In genomic region chr1:205749826-205750682, GRCh38 we compare ENCODE assay signal across 8 cellular contexts. TPM values are rescaled to one million over a fixed set of nuclear protein-coding genes. Genes with fewer than 3 reads are reported as not detected.
DNase-seq lines count a peak whose midpoint lies in the region; ATAC-seq and TF ChIP-seq lines count a peak whose summit lies in the region.

TSS of gene NUCKS1 (minus strand) at chr1:205750182. CDS start at chr1:205749973, 209 bp downstream.

- H3K36me3 ChIP-seq in PC-3 (ENCODE audit: low read depth, low read length) (peaks cover 17% of the 10 kb centered on the region; the same call in 1 of the 2 replicates), mucosa of descending colon (ENCODE audit: low read depth) (no peaks in the 10 kb centered on the region)

- CTCF ChIA-PET in PC-3 (lab: Charles Lee), result no interaction called here

- H3K79me2 ChIP-seq in PC-3 (ENCODE audit: low read length), result peaks cover 48% of the 10 kb centered on the region

- no peak for TF ChIP-seq RAD21 in Ishikawa (IDR thresholded peaks at IDR 0.05; ENCODE audit: low read depth)

- no peaks in the 10 kb centered on the region for H3F3A ChIP-seq in PC-3 (ENCODE audit: low read length, unreplicated experiment)

- H4K20me1 ChIP-seq in PC-3 (ENCODE audit: low read length), result peaks cover 41% of the 10 kb centered on the region

- TF ChIP-seq CTCF in PC-3 (conservative IDR thresholded peaks at IDR 0.05; ENCODE audit: low read depth, low read length) (no peak), mucosa of descending colon (IDR thresholded peaks at IDR 0.05) (no peak)

- H3K9ac ChIP-seq in PC-3 (ENCODE audit: low read length), result peak within 1 kb of the TSS; percentile 93

- H2AFZ ChIP-seq in PC-3 (ENCODE audit: low read length), result peak within 1 kb of the TSS; percentile 97

- POLR2A ChIA-PET in PC-3 (lab: Charles Lee; ENCODE audit: unreplicated experiment), result no interaction called here

- intact Hi-C loops in PC-3 (cut with micrococcal nuclease) (loop anchor here (1.0 to 5.0 kb wide), 2 partner anchors 38 to 63 kb away; partner anchors contain the start of gene SLC41A1), mucosa of descending colon (cut with DNase I, micrococcal nuclease) (no loop called here)

- peak within 1 kb of the TSS; percentile 91 for H3K4me2 ChIP-seq in PC-3 (ENCODE audit: low read length)

- no peaks in the 10 kb centered on the region for H3K27me3 ChIP-seq in PC-3 (ENCODE audit: low read length)

- peak within 1 kb of the TSS; percentile 86 for H3K4me3 ChIP-seq in PC-3 (ENCODE audit: low read length)
- H3K4me3 ChIP-seq in mucosa of descending colon, result peak within 1 kb of the TSS; percentile 65

- no TSS peak for BruUV-seq in PC-3 (replicated peaks; lab: Mats Ljungman, UMichigan)

- H3K4me1 ChIP-seq in PC-3 (ENCODE audit: insufficient read depth, low read length) (peaks cover 25% of the 10 kb centered on the region), mucosa of descending colon (ENCODE audit: low read depth) (peaks cover 17% of the 10 kb centered on the region)

- peak; percentile 60; the same call in 1 of the 2 replicates for TF ChIP-seq EP300 in Ishikawa (IDR thresholded peaks at IDR 0.05; ENCODE audit: borderline replicate concordance)

- H3K27ac ChIP-seq in PC-3 (ENCODE audit: low read length) (peak within 1 kb of the TSS; percentile 81), epithelial cell of prostate (peak within 1 kb of the TSS; percentile 89)

- ATAC-seq in GM21576 (IDR thresholded peaks at IDR 0.05; ENCODE audit: unreplicated experiment), result peak; percentile 73
- ATAC-seq in PC-3, result peak; percentile 78
- peak; percentile 86 for ATAC-seq in mucosa of descending colon

- H3K9me2 ChIP-seq in PC-3 (replicated peaks; ENCODE audit: low read length), result no peaks in the 10 kb centered on the region

- peak; percentile 97 for DNase-seq in DMS114 treated with DMSO at 0.1 percent for 48 hours (lab: John Stamatoyannopoulos, UW; ENCODE audit: unreplicated experiment)
- peak; percentile 99 for DNase-seq in PC-3
- DNase-seq in activated T-cell treated with anti-CD3 and anti-CD28 coated beads for 48 hours (ENCODE audit: low read depth), result peak; percentile 93
- peak; percentile 95 for DNase-seq in epithelial cell of prostate (ENCODE audit: low read depth, low spot score)
- peak; percentile 96 to 99 (median 98) for DNase-seq in mucosa of descending colon
- peak; percentile 94 for DNase-seq in stimulated activated CD8-positive, alpha-beta memory T cell treated with anti-CD3 and anti-CD28 coated beads, Interleukin-4, amount 100 ng/mL, for 24 hours (ENCODE audit: low read depth)

- H3K9me3 ChIP-seq in PC-3 (ENCODE audit: low read length) (no peaks in the 10 kb centered on the region), mucosa of descending colon (no peaks in the 10 kb centered on the region)

TF ChIP-seq in Ishikawa, 13 proteins besides CTCF, POLR2A, EP300 and RAD21:
- TF ChIP-seq CREB1 (IDR thresholded peaks at IDR 0.05; ENCODE audit: low read depth), result peak; percentile 58; the same call in 1 of the 2 replicates
- no peak; the same call in 1 of the 2 replicates for TF ChIP-seq NFIC (IDR thresholded peaks at IDR 0.05)
- TF ChIP-seq CEBPB (IDR thresholded peaks at IDR 0.05), result 0 out of 2 replicates have a peak, but pooled peaks have one; percentile 7
- TF ChIP-seq EGR1 (IDR thresholded peaks at IDR 0.05), result no peak
- 0 out of 2 replicates have a peak, but pooled peaks have one; percentile 51 for TF ChIP-seq ZBTB7A (IDR thresholded peaks at IDR 0.05; ENCODE audit: low read depth)
- TF ChIP-seq USF1 (IDR thresholded peaks at IDR 0.05), result no peak
- peak; percentile 91 for TF ChIP-seq YY1 (IDR thresholded peaks at IDR 0.05; ENCODE audit: low read depth)
- 0 out of 2 replicates have a peak, but pooled peaks have one; percentile 15 for TF ChIP-seq TCF12 (IDR thresholded peaks at IDR 0.05; ENCODE audit: low read depth)
- TF ChIP-seq MAX (IDR thresholded peaks at IDR 0.05), result peak; percentile 54; the same call in 1 of the 2 replicates
- TF ChIP-seq REST (IDR thresholded peaks at IDR 0.05; ENCODE audit: low read depth), result no peak
- TF ChIP-seq TEAD4 (IDR thresholded peaks at IDR 0.05), result no peak
- peak; percentile 100 for TF ChIP-seq FOXM1 (IDR thresholded peaks at IDR 0.05; ENCODE audit: borderline replicate concordance, low read depth)
- TF ChIP-seq TAF1 (IDR thresholded peaks at IDR 0.05; ENCODE audit: low read depth), result peak; percentile 53

RNA-seq across cellular contexts. Expression of gene NUCKS1, which starts in this region (rescaled TPM):
- total RNA-seq in PC-3 (2014; rRNA removed), result 101 and 122 TPM in 2 replicates
- 100 to 1,000 TPM in 2 of 3 donors, 10 to 100 TPM in 1; 52.7 to 140 (median 103) TPM for total RNA-seq in mucosa of descending colon

Comparison
In these comparisons a context has a peak if more than half of its experiments do, and no peak if none do; other contexts are left out.
1. Peak in every context shown above with its lines: DNase-seq, ATAC-seq, H3K4me3 ChIP-seq and H3K27ac ChIP-seq.